15 cellular contexts compared by ENCODE assay signal in the genomic region with DNA sequence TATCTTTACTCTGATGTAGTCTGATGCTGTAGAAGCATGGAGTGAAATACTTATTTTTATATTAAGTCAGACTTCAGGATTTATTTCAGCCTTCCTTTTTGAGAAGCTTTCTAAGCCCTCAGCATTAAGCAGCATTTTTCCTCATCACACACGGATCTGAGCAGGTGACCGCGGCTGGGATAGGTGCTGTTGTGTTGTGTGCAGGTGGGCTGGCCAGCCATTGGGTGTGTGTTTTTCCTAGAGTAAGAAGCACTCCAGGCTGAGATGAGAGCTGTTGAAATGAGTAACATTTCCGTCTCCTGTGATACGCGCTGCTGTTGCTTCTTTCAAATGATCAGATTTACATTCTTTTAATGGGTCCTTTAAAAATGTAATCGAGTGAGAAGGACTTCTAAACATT.
"Had no signal": no experiment of that assay in that cellular context is flagged by ENCODE, and none has a peak within 500 bp of the region (broad histone marks: within the 10 kb centered on the region; RNA-seq: fewer than 3 reads in every experiment).

No MANE protein-coding gene starts in this region.

- H3K4me1 ChIP-seq: heart right ventricle, right atrium auricular region, sigmoid colon, stomach had no signal

- ATAC-seq: heart right ventricle, natural killer cell had no signal

- H3K9me3 ChIP-seq: heart right ventricle, right atrium auricular region, sigmoid colon, stomach had no signal

- DNase-seq: cortex of kidney; dorsolateral prefrontal cortex; effector CD8-positive, alpha-beta T cell; heart right ventricle; hypothalamus; kidney glomerular epithelial cell; natural killer cell; sigmoid colon; stimulated activated CD4-positive, alpha-beta T cell treated with anti-CD3 and anti-CD28 coated beads, Interleukin-2, amount 100 ng/mL, for 24 hours; stimulated activated naive CD4-positive, alpha-beta T cell; stomach; substantia nigra; trophoblast cell had no signal

- H3K36me3 ChIP-seq: right atrium auricular region had no signal

- H3K27ac ChIP-seq: dorsolateral prefrontal cortex, heart right ventricle, right atrium auricular region, sigmoid colon, skin epidermis, stomach had no signal

- H3K27me3 ChIP-seq: dorsolateral prefrontal cortex, heart right ventricle, right atrium auricular region, sigmoid colon, stomach had no signal

- H3K4me3 ChIP-seq: dorsolateral prefrontal cortex, heart right ventricle, right atrium auricular region, sigmoid colon, skin epidermis, stomach had no signal
